In genomic region chr19:49851456-49852259, GRCh38 we compare ENCODE assay signal across 8 cellular contexts. TPM values are rescaled to one million over a fixed set of nuclear protein-coding genes. Genes with fewer than 3 reads are reported as not detected.
A peak's percentile ranks its signal among the peaks of the same experiment; 100 is the strongest.
DNase-seq lines count a peak whose midpoint lies in the region; ATAC-seq, FAIRE-seq and TF ChIP-seq lines count a peak whose summit lies in the region.

No MANE protein-coding gene starts in this region.

- TF ChIP-seq EP300 in K562 (IDR thresholded peaks at IDR 0.05; ENCODE audit: low read length), result no peak

- H3K27me3 ChIP-seq in NT2/D1 (ENCODE audit: insufficient read depth, insufficient read length) (no peaks in the 10 kb centered on the region), K562 (ENCODE audit: control insufficient read depth in 2 of 2, insufficient read depth in 2 of 2, low read length in 2 of 2) (no peaks in the 10 kb centered on the region), kidney epithelial cell (ENCODE audit: control insufficient read depth, insufficient read depth, low read length) (no peaks in the 10 kb centered on the region)

- peaks cover 52% of the 10 kb centered on the region for H3K36me3 ChIP-seq in NT2/D1 (ENCODE audit: insufficient read depth, insufficient read length, low read length)
- H3K36me3 ChIP-seq in K562 (ENCODE audit: control insufficient read depth, insufficient read depth, low read length), result peaks cover 42% of the 10 kb centered on the region
- H3K36me3 ChIP-seq in kidney epithelial cell (ENCODE audit: control insufficient read depth, insufficient read depth, low read length), result peaks cover 1% of the 10 kb centered on the region

- no peaks in the 10 kb centered on the region for H3K9me3 ChIP-seq in NT2/D1 (ENCODE audit: insufficient read depth, low read length)
- H3K9me3 ChIP-seq in K562 (replicated peaks; ENCODE audit: control insufficient read depth, insufficient read depth, low read depth, low read length), result 0 out of 2 replicates have a peak, but pooled peaks cover 6% of the 10 kb centered on the region

- no peak for TF ChIP-seq POLR2A in K562 (conservative IDR thresholded peaks at IDR 0.05)

- no peak for TF ChIP-seq RAD21 in K562 (CRISPR knock-in tag; conservative IDR thresholded peaks at IDR 0.05 in 1 of 2, IDR thresholded peaks at IDR 0.05 in 1 of 2)

- H4K20me1 ChIP-seq in K562 (replicated peaks; ENCODE audit: control insufficient read depth, insufficient read depth, low read length), result peaks cover 16% of the 10 kb centered on the region

- H3K4me1 ChIP-seq in NT2/D1 (ENCODE audit: insufficient read depth, insufficient read length) (peaks cover 9% of the 10 kb centered on the region), K562 (replicated peaks in 1 of 2; ENCODE audit: control insufficient read depth in 2 of 2, insufficient read depth in 2 of 2, low read length in 2 of 2) (peaks cover 39 to 70% of the 10 kb centered on the region in 2 experiments)

- ATAC-seq in GM18868 (IDR thresholded peaks at IDR 0.05; ENCODE audit: unreplicated experiment), result peak; percentile 5
- no peak for ATAC-seq in K562
- no peak for ATAC-seq in GM18909 (IDR thresholded peaks at IDR 0.05; ENCODE audit: poor library complexity, unreplicated experiment)

- FAIRE-seq in K562 (lab: Jason Lieb, UNC), result no peak

- POLR2A ChIA-PET in K562 (lab: Yijun Ruan, JAX), result interaction anchor here (1.0 to 1.7 kb wide), 4 partner anchors 9 to 22 kb away, joined by 5 to 6 read pairs (median 5); no protein-coding TSS in a partner anchor

- no peak for TF ChIP-seq CTCF in 22Rv1 (IDR thresholded peaks at IDR 0.05)
- no peak for TF ChIP-seq CTCF in K562 (IDR thresholded peaks at IDR 0.05 in 2 of 3, conservative IDR thresholded peaks at IDR 0.05 in 1 of 3; ENCODE audit: insufficient read depth in 2 of 3, low read depth in 1 of 3, low read length in 3 of 3)
- TF ChIP-seq CTCF in kidney epithelial cell (IDR thresholded peaks at IDR 0.05; ENCODE audit: insufficient read depth, low read length, poor library complexity, severe bottlenecking), result no peak

- H3K27ac ChIP-seq in 22Rv1, result peak overlapping the region; percentile 96
- H3K27ac ChIP-seq in K562 (ENCODE audit: extremely low read depth, low read depth, low read length), result peak overlapping the region; percentile 100

- intact Hi-C loops in K562 (cut with micrococcal nuclease), result no loop called here

- peaks cover 54% of the 10 kb centered on the region for H3K79me2 ChIP-seq in K562 (ENCODE audit: control insufficient read depth, insufficient read depth, low read length)

- H3K4me3 ChIP-seq in NT2/D1 (ENCODE audit: insufficient read length, low read depth), result peak overlapping the region; percentile 69
- peak overlapping the region; percentile 87 for H3K4me3 ChIP-seq in K562
- H3K4me3 ChIP-seq in kidney epithelial cell (ENCODE audit: low read depth, low read length), result peak overlapping the region; percentile 81

- peaks cover 11% of the 10 kb centered on the region for H3K9me1 ChIP-seq in K562 (ENCODE audit: control insufficient read depth, insufficient read depth, low read length)

- BruUV-seq in K562 (replicated peaks; lab: Mats Ljungman, UMichigan), result no TSS peak

- H3K9ac ChIP-seq in NT2/D1 (ENCODE audit: insufficient read length, low read depth) (peak overlapping the region; percentile 88), K562 (ENCODE audit: insufficient read depth in 1 of 2, low read depth in 2 of 2, low read length in 2 of 2) (peak overlapping the region; percentile 97 to 99)

- 5% methylated on average over 39 of the region's 78 CpGs for WGBS in K562 (ENCODE audit: insufficient coverage, low coverage, missing lambda C conversion rate)

- peak overlapping the region; percentile 97; the same call in 1 of the 2 replicates for H2AFZ ChIP-seq in K562 (ENCODE audit: low read depth, low read length)

- peak overlapping the region; percentile 92 for H3K4me2 ChIP-seq in K562 (ENCODE audit: insufficient read depth, low read length)

- in situ Hi-C loops in K562 (cut with MboI), result no loop called here

- CTCF ChIA-PET in K562 (lab: Yijun Ruan, JAX; ENCODE audit: low intra/inter-chr PET ratio), result no interaction called here

- DNase-seq in NT2/D1 (ENCODE audit: low read depth, low spot score) (no peak), K562 (ENCODE audit: extremely low read depth in 1 of 4, low spot score in 3 of 4) (peak; percentile 55 to 89 (median 77)), kidney epithelial cell (ENCODE audit: low read depth) (no peak), globus pallidus (ENCODE audit: low spot score) (no peak)
- DNase-seq in stimulated activated naive CD4-positive, alpha-beta T cell (lab: John Stamatoyannopoulos, UW), result peak in 5 of 6 experiments; percentile 22 to 58 (median 53)

RNA-seq across cellular contexts. Expression of gene PTOV1, which starts 0.7 kb away (rescaled TPM):
- 128 and 364 TPM in 2 replicates for total RNA-seq in K562 (2011; cell fraction: chromatin; rRNA removed; ENCODE audit: low replicate concordance)
- 274 and 281 TPM in 2 replicates for total RNA-seq in K562 (2011; cell fraction: nucleolus; rRNA removed)
- 195 and 218 TPM in 2 replicates for total RNA-seq in K562 (2011; cell fraction: nucleoplasm; rRNA removed)
- 61.3 and 79.5 TPM in 2 replicates for total RNA-seq in K562 (2014; rRNA removed)
- total RNA-seq in K562 (2014; rRNA removed; fragmentation: Illumina TruSeq; extraction: Trizol), result 14.0 and 23.3 TPM in 2 replicates
- total RNA-seq in K562 (2015; rRNA removed; fragmentation: Illumina TruSeq; extraction: Trizol), result 43.5 and 44.6 TPM in 2 replicates
- 156 and 169 TPM in 2 replicates for total RNA-seq in K562 (2021)
- polyA plus RNA-seq in K562 (2011; rRNA removed), result 33.0 and 58.6 TPM in 2 replicates
- 39.8 and 67.6 TPM in 2 replicates for polyA plus RNA-seq in K562 (2011; cell fraction: cytosol; rRNA removed)
- polyA plus RNA-seq in K562 (2011; cell fraction: nucleus; rRNA removed), result 302 and 359 TPM in 2 replicates
- polyA plus RNA-seq in K562 (2012), result 104 and 153 TPM in 2 replicates
- 61.7 and 81.3 TPM in 2 replicates for polyA plus RNA-seq in K562 (2014; fragmentation: Illumina TruSeq; extraction: Trizol)
- 1 to 10 TPM; 4.9 to 9.3 TPM for polyA plus RNA-seq in K562 (2014; fragmentation: Nextera tagmentation; extraction: Ambion mirVana)
- 68.1 and 75.0 TPM in 2 replicates for polyA plus RNA-seq in K562 (2014; rRNA removed)
- 22.8 and 25.3 TPM in 2 replicates for polyA minus RNA-seq in K562 (2011; rRNA and poly(A)+ RNA removed)
- 60.9 and 84.8 TPM in 2 replicates for polyA minus RNA-seq in K562 (2011; cell fraction: cytosol; rRNA and poly(A)+ RNA removed)
- polyA minus RNA-seq in K562 (2011; cell fraction: nucleus; rRNA and poly(A)+ RNA removed), result 81.6 and 99.6 TPM in 2 replicates
- total RNA-seq in kidney epithelial cell, result 47.9 and 71.1 TPM in 2 replicates

RNA-seq across cellular contexts. Expression of gene PNKP, which starts 15.7 kb away (rescaled TPM):
- 168 and 404 TPM in 2 replicates for total RNA-seq in K562 (2011; cell fraction: chromatin; rRNA removed; ENCODE audit: low replicate concordance)
- total RNA-seq in K562 (2011; cell fraction: nucleolus; rRNA removed), result 252 and 258 TPM in 2 replicates
- total RNA-seq in K562 (2011; cell fraction: nucleoplasm; rRNA removed), result 178 and 185 TPM in 2 replicates
- total RNA-seq in K562 (2014; rRNA removed), result 56.0 and 59.3 TPM in 2 replicates
- total RNA-seq in K562 (2014; rRNA removed; fragmentation: Illumina TruSeq; extraction: Trizol), result 12.3 and 18.1 TPM in 2 replicates
- 25.3 and 29.4 TPM in 2 replicates for total RNA-seq in K562 (2015; rRNA removed; fragmentation: Illumina TruSeq; extraction: Trizol)
- total RNA-seq in K562 (2021), result 84.9 and 85.4 TPM in 2 replicates
- polyA plus RNA-seq in K562 (2011; rRNA removed), result 13.7 and 21.3 TPM in 2 replicates
- polyA plus RNA-seq in K562 (2011; cell fraction: cytosol; rRNA removed), result 12.2 and 25.9 TPM in 2 replicates
- polyA plus RNA-seq in K562 (2011; cell fraction: nucleus; rRNA removed), result 123 and 164 TPM in 2 replicates
- 56.7 and 64.2 TPM in 2 replicates for polyA plus RNA-seq in K562 (2012)
- polyA plus RNA-seq in K562 (2014; fragmentation: Illumina TruSeq; extraction: Trizol), result 26.7 and 30.0 TPM in 2 replicates
- polyA plus RNA-seq in K562 (2014; fragmentation: Nextera tagmentation; extraction: Ambion mirVana), result 1 to 10 TPM; 2.8 to 3.1 TPM
- polyA plus RNA-seq in K562 (2014; rRNA removed), result 64.0 and 71.3 TPM in 2 replicates
- 6.7 and 8.2 TPM in 2 replicates for polyA minus RNA-seq in K562 (2011; rRNA and poly(A)+ RNA removed)
- polyA minus RNA-seq in K562 (2011; cell fraction: cytosol; rRNA and poly(A)+ RNA removed), result 22.8 and 136 TPM in 2 replicates
- polyA minus RNA-seq in K562 (2011; cell fraction: nucleus; rRNA and poly(A)+ RNA removed), result 48.2 and 49.9 TPM in 2 replicates
- 69.3 and 78.2 TPM in 2 replicates for total RNA-seq in kidney epithelial cell

RNA-seq across cellular contexts. Expression of gene AKT1S1, which starts 25.5 kb away (rescaled TPM):
- 24.5 and 49.9 TPM in 2 replicates for total RNA-seq in K562 (2011; cell fraction: chromatin; rRNA removed; ENCODE audit: low replicate concordance)
- 34.3 and 39.9 TPM in 2 replicates for total RNA-seq in K562 (2011; cell fraction: nucleolus; rRNA removed)
- total RNA-seq in K562 (2011; cell fraction: nucleoplasm; rRNA removed), result 26.9 and 29.9 TPM in 2 replicates
- total RNA-seq in K562 (2014; rRNA removed) (25.7 and 33.8 TPM in 2 replicates), K562 (2014; rRNA removed; fragmentation: Illumina TruSeq; extraction: Trizol) (5.7 and 6.9 TPM in 2 replicates), K562 (2015; rRNA removed; fragmentation: Illumina TruSeq; extraction: Trizol) (13.5 and 14.4 TPM in 2 replicates), K562 (2021) (50.1 and 50.3 TPM in 2 replicates), kidney epithelial cell (23.2 and 34.6 TPM in 2 replicates)
- polyA plus RNA-seq in K562 (2011; rRNA removed) (17.1 and 22.4 TPM in 2 replicates), K562 (2014; fragmentation: Illumina TruSeq; extraction: Trizol) (39.0 and 40.7 TPM in 2 replicates), K562 (2014; fragmentation: Nextera tagmentation; extraction: Ambion mirVana) (1 to 10 TPM; 1.2 TPM), K562 (2014; rRNA removed) (38.2 and 45.4 TPM in 2 replicates)
- polyA plus RNA-seq in K562 (2011; cell fraction: cytosol; rRNA removed), result 34.5 and 68.9 TPM in 2 replicates
- 33.2 and 55.4 TPM in 2 replicates for polyA plus RNA-seq in K562 (2011; cell fraction: nucleus; rRNA removed)
- polyA plus RNA-seq in K562 (2012), result 31.8 and 37.6 TPM in 2 replicates
- 7.8 and 10.3 TPM in 2 replicates for polyA minus RNA-seq in K562 (2011; rRNA and poly(A)+ RNA removed)
- 17.4 and 21.4 TPM in 2 replicates for polyA minus RNA-seq in K562 (2011; cell fraction: cytosol; rRNA and poly(A)+ RNA removed)
- 18.2 and 22.4 TPM in 2 replicates for polyA minus RNA-seq in K562 (2011; cell fraction: nucleus; rRNA and poly(A)+ RNA removed)

RNA-seq across cellular contexts. Expression of gene TBC1D17, which starts 25.8 kb away (rescaled TPM):
- 34.8 and 78.7 TPM in 2 replicates for total RNA-seq in K562 (2011; cell fraction: chromatin; rRNA removed; ENCODE audit: low replicate concordance)
- total RNA-seq in K562 (2011; cell fraction: nucleolus; rRNA removed), result 40.9 and 43.4 TPM in 2 replicates
- total RNA-seq in K562 (2011; cell fraction: nucleoplasm; rRNA removed), result 33.2 and 34.5 TPM in 2 replicates
- total RNA-seq in K562 (2014; rRNA removed) (3.8 and 6.8 TPM in 2 replicates), K562 (2014; rRNA removed; fragmentation: Illumina TruSeq; extraction: Trizol) (2.6 and 3.2 TPM in 2 replicates), K562 (2015; rRNA removed; fragmentation: Illumina TruSeq; extraction: Trizol) (2.4 and 3.5 TPM in 2 replicates), K562 (2021) (14.2 and 16.0 TPM in 2 replicates), kidney epithelial cell (17.4 and 28.1 TPM in 2 replicates)
- polyA plus RNA-seq in K562 (2011; rRNA removed) (7.4 and 10.5 TPM in 2 replicates), K562 (2014; fragmentation: Illumina TruSeq; extraction: Trizol) (8.7 and 11.7 TPM in 2 replicates), K562 (2014; fragmentation: Nextera tagmentation; extraction: Ambion mirVana) (under 1 TPM; 0.42 to 0.46 TPM), K562 (2014; rRNA removed) (14.7 and 18.2 TPM in 2 replicates)
- polyA plus RNA-seq in K562 (2011; cell fraction: cytosol; rRNA removed), result 8.7 and 14.7 TPM in 2 replicates
- polyA plus RNA-seq in K562 (2011; cell fraction: nucleus; rRNA removed), result 33.2 and 48.4 TPM in 2 replicates
- 15.8 and 16.9 TPM in 2 replicates for polyA plus RNA-seq in K562 (2012)
- 5.7 and 7.2 TPM in 2 replicates for polyA minus RNA-seq in K562 (2011; rRNA and poly(A)+ RNA removed)
- 9.1 and 9.2 TPM in 2 replicates for polyA minus RNA-seq in K562 (2011; cell fraction: cytosol; rRNA and poly(A)+ RNA removed)
- 12.3 and 15.3 TPM in 2 replicates for polyA minus RNA-seq in K562 (2011; cell fraction: nucleus; rRNA and poly(A)+ RNA removed)

RNA-seq across cellular contexts. Expression of gene MED25, which starts 33.6 kb away (rescaled TPM):
- 109 and 190 TPM in 2 replicates for total RNA-seq in K562 (2011; cell fraction: chromatin; rRNA removed; ENCODE audit: low replicate concordance)
- 97.8 and 99.2 TPM in 2 replicates for total RNA-seq in K562 (2011; cell fraction: nucleolus; rRNA removed)
- 109 and 111 TPM in 2 replicates for total RNA-seq in K562 (2011; cell fraction: nucleoplasm; rRNA removed)
- total RNA-seq in K562 (2014; rRNA removed) (19.3 and 30.1 TPM in 2 replicates), K562 (2014; rRNA removed; fragmentation: Illumina TruSeq; extraction: Trizol) (15.7 and 17.1 TPM in 2 replicates), K562 (2015; rRNA removed; fragmentation: Illumina TruSeq; extraction: Trizol) (14.5 and 16.0 TPM in 2 replicates), K562 (2021) (83.5 and 93.9 TPM in 2 replicates), kidney epithelial cell (31.6 and 34.5 TPM in 2 replicates)
- polyA plus RNA-seq in K562 (2011; rRNA removed) (23.0 and 31.0 TPM in 2 replicates), K562 (2014; fragmentation: Illumina TruSeq; extraction: Trizol) (56.7 and 72.9 TPM in 2 replicates), K562 (2014; fragmentation: Nextera tagmentation; extraction: Ambion mirVana) (1 to 10 TPM; 4.1 to 4.4 TPM), K562 (2014; rRNA removed) (37.8 and 40.3 TPM in 2 replicates)
- 18.3 and 19.6 TPM in 2 replicates for polyA plus RNA-seq in K562 (2011; cell fraction: cytosol; rRNA removed)
- 111 and 131 TPM in 2 replicates for polyA plus RNA-seq in K562 (2011; cell fraction: nucleus; rRNA removed)
- 57.3 and 63.8 TPM in 2 replicates for polyA plus RNA-seq in K562 (2012)
- polyA minus RNA-seq in K562 (2011; rRNA and poly(A)+ RNA removed), result 20.8 and 22.4 TPM in 2 replicates
- 35.9 and 50.9 TPM in 2 replicates for polyA minus RNA-seq in K562 (2011; cell fraction: cytosol; rRNA and poly(A)+ RNA removed)
- polyA minus RNA-seq in K562 (2011; cell fraction: nucleus; rRNA and poly(A)+ RNA removed), result 38.8 and 53.6 TPM in 2 replicates

Comparison
In these comparisons a context has a peak if more than half of its experiments do, and no peak if none do; other contexts are left out.
1. DNase-seq: peak in K562 (4 of 4) and stimulated activated naive CD4-positive, alpha-beta T cell (5 of 6); none in NT2/D1 (single experiment), kidney epithelial cell (single experiment) and globus pallidus (single experiment).
2. Peak in every context shown above with its lines, with median percentiles within 50 percentile points of each other: H3K4me3 ChIP-seq.